5 cellular contexts compared by ENCODE assay signal in the genomic region with DNA sequence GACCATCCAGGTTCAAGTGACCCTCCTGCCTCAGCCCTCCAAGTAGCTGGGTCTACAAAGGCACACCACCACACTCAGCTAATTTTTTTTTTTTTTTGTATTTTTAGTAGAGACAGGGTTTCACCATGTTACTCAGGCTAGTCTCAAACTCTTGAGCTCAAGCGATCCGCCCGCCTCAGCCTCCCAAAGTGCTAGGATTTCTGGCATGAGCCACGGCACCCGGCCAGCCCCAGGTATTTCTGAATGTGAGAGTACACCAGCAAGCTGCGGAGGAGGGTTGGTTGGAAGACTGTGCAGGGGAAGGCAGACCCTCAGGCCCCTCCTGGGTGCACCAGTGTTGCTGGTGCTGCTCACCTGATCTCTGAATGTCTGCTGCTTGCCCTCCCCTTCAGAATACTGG. TPM values are rescaled to one million over a fixed set of nuclear protein-coding genes. Genes with fewer than 3 reads are reported as not detected.
"Had no signal": no experiment of that assay in that cellular context is flagged by ENCODE, and none has a peak within 500 bp of the region (broad histone marks: within the 10 kb centered on the region; RNA-seq: fewer than 3 reads in every experiment).

No MANE protein-coding gene starts in this region.

- H3K4me3 ChIP-seq: K562 had no signal

- H3K27ac ChIP-seq: HL-60 had no signal

- DNase-seq: IMR-90, KBM-7 had no signal

RNA-seq across cellular contexts. Expression of a gene that starts 33.1 kb away (rescaled TPM):
- polyA plus RNA-seq: IgD-negative memory B cell had no signal
